ENCODE assay signal across 9 cellular contexts in the genomic region with DNA sequence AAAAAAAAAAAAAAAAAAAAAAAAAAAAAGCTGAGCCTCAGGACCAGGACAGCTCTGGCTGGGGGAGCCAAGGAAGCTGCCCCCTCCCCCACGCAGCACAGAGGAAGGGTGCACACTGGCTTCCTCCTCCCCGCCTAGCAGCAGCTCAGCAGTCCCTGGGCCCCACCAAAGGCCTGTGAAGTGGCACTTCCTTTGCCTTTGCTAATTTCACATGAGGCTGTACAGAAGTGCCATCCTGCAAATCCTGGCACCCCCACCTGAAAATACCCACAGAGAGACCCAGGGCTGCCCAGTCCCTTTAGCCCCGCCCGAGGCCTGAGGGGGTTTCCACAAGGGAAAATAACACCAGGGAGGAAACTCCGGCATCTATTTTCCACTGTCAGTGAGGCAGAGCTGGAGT. TPM values are rescaled to one million over a fixed set of nuclear protein-coding genes. Genes with fewer than 3 reads are reported as not detected.
A peak's percentile ranks its signal among the peaks of the same experiment; 100 is the strongest.
DNase-seq lines count a peak whose midpoint lies in the region; ATAC-seq and TF ChIP-seq lines count a peak whose summit lies in the region.
"Had no signal": no experiment of that assay in that cellular context is flagged by ENCODE, and none has a peak within 500 bp of the region (broad histone marks: within the 10 kb centered on the region; RNA-seq: fewer than 3 reads in every experiment).

No MANE protein-coding gene starts in this region.

- H3K4me3 ChIP-seq in GM08714 (ENCODE audit: low read length), result peak overlapping the region; percentile 85; the same call in 1 of the 2 replicates
- H3K4me3 ChIP-seq in psoas muscle, result peak overlapping the region; percentile 2
- H3K4me3 ChIP-seq in uterus, result no peak overlapping the region

- H3K27ac ChIP-seq in caudate nucleus (ENCODE audit: low read depth, low read length), result peak overlapping the region; percentile 54
- no peak overlapping the region for H3K27ac ChIP-seq in psoas muscle
- H3K27ac ChIP-seq in uterus, result peak overlapping the region in 1 of 2 donors; percentile 10

- TF ChIP-seq CTCF in psoas muscle (IDR thresholded peaks at IDR 0.05) (no peak), uterus (IDR thresholded peaks at IDR 0.05) (no peak)

- no peak for TF ChIP-seq POLR2A in uterus (IDR thresholded peaks at IDR 0.05)

- WGBS in psoas muscle, 3 donors, result 70 to 87% (median 82%) methylated on average over 5 of the region's 5 CpGs

- peaks cover 13% of the 10 kb centered on the region for H3K36me3 Mint-ChIP-seq in T-helper 17 cell (ENCODE audit: low read depth)

- H3K4me1 Mint-ChIP-seq in T-helper 17 cell, result peaks cover 61% of the 10 kb centered on the region

- no peaks in the 10 kb centered on the region for H3K9me3 ChIP-seq in T-helper 17 cell (ENCODE audit: control insufficient read depth, low read length, poor library complexity, severe bottlenecking)
- no peaks in the 10 kb centered on the region for H3K9me3 ChIP-seq in psoas muscle
- no peaks in the 10 kb centered on the region for H3K9me3 ChIP-seq in uterus
- H3K9me3 ChIP-seq: pancreas had no signal

- ATAC-seq in T-helper 17 cell (no peak), psoas muscle (no peak), HG02763 (IDR thresholded peaks at IDR 0.05; ENCODE audit: unreplicated experiment) (no peak)
- ATAC-seq: pancreas had no signal

- H3K36me3 ChIP-seq in psoas muscle (ENCODE audit: insufficient read depth in 1 of 2, low read depth in 1 of 2), result peaks cover 0 to 6% of the 10 kb centered on the region in 2 donors
- H3K36me3 ChIP-seq in uterus, result no peaks in the 10 kb centered on the region
- H3K36me3 ChIP-seq: pancreas had no signal

- peak overlapping the region; percentile 98 for H3K27ac Mint-ChIP-seq in T-helper 17 cell

- H3K27me3 Mint-ChIP-seq in T-helper 17 cell, result no peaks in the 10 kb centered on the region

- peaks cover 36% of the 10 kb centered on the region for H3K4me1 ChIP-seq in psoas muscle
- H3K4me1 ChIP-seq in uterus, result peaks cover 0 to 9% of the 10 kb centered on the region in 2 donors

- H3K27me3 ChIP-seq in psoas muscle (ENCODE audit: insufficient read depth in 3 of 3, low read length in 2 of 3) (no peaks in the 10 kb centered on the region), uterus (no peaks in the 10 kb centered on the region)
- H3K27me3 ChIP-seq: pancreas had no signal

- peak overlapping the region; percentile 97 for H3K4me3 Mint-ChIP-seq in T-helper 17 cell

- intact Hi-C loops in psoas muscle (cut with DNase I), result no loop called here
- intact Hi-C loops in uterus (cut with DNase I; ENCODE audit: low total_unique reads), result no loop called here

- DNase-seq in T-helper 17 cell (peak in 2 of 3 donors; percentile 31 to 37), caudate nucleus (lab: John Stamatoyannopoulos, UW) (peak in 1 of 61 donors; percentile 16), psoas muscle (peak in 1 of 2 donors; percentile 46), NCI-H774 (lab: John Stamatoyannopoulos, UW) (no peak), uterus (no peak), DMS153 (lab: John Stamatoyannopoulos, UW) (no peak)

RNA-seq across cellular contexts. Expression of a gene that starts 3.9 kb away (rescaled TPM):
- 100 to 1,000 TPM; 114 to 123 TPM for total RNA-seq in T-helper 17 cell
- total RNA-seq in psoas muscle, result 10 to 100 TPM; 22.4 to 40.9 (median 37.6) TPM
- polyA plus RNA-seq in psoas muscle, result 10 to 100 TPM; 44.5 to 80.1 (median 51.3) TPM
- total RNA-seq in uterus, result 10 to 100 TPM; 10.5 to 46.9 (median 38.1) TPM

RNA-seq across cellular contexts. Expression of a gene that starts 18.6 kb away (rescaled TPM):
- total RNA-seq in T-helper 17 cell (100 to 1,000 TPM; 115 to 125 TPM), psoas muscle (100 to 1,000 TPM in 3 of 4 donors, 10 to 100 TPM in 1; 97.5 to 147 (median 112) TPM), uterus (100 to 1,000 TPM in 1 of 4 donors, 10 to 100 TPM in 3; 37.6 to 114 (median 56.3) TPM)
- polyA plus RNA-seq in psoas muscle, result 100 to 1,000 TPM in 1 of 3 donors, 10 to 100 TPM in 2; 52.1 to 133 (median 66.4) TPM

RNA-seq across cellular contexts. Expression of a gene that starts 28.5 kb away (rescaled TPM):
- 10 to 100 TPM; 17.8 to 19.3 TPM for total RNA-seq in T-helper 17 cell
- 10 to 100 TPM in 1 of 4 donors, 1 to 10 TPM in 3; 4.5 to 14.5 (median 7.7) TPM for total RNA-seq in psoas muscle
- polyA plus RNA-seq in psoas muscle, result 10 to 100 TPM in 1 of 3 donors, 1 to 10 TPM in 2; 6.0 to 12.5 (median 6.0) TPM
- total RNA-seq in uterus, result 10 to 100 TPM in 3 of 4 donors, not detected in 1; 12.2 to 16.5 (median 13.8) TPM

RNA-seq across cellular contexts. Expression of a gene that starts 39.5 kb away (rescaled TPM):
- total RNA-seq in T-helper 17 cell (100 to 1,000 TPM; 120 to 128 TPM), psoas muscle (10 to 100 TPM; 45.3 to 85.1 (median 72.3) TPM), uterus (100 to 1,000 TPM in 3 of 4 donors, 10 to 100 TPM in 1; 55.1 to 189 (median 123) TPM)
- 10 to 100 TPM; 25.9 to 59.3 (median 37.0) TPM for polyA plus RNA-seq in psoas muscle

Comparison
In these comparisons a context has a peak if more than half of its experiments do, and no peak if none do; other contexts are left out.
1. H3K4me3 ChIP-seq: peak in GM08714 (single experiment) and psoas muscle (single experiment); none in uterus (0 of 2).
2. DNase-seq: peak in T-helper 17 cell (2 of 3); none in NCI-H774 (single experiment), uterus (0 of 2) and DMS153 (single experiment).